ENCODE assay signal across 35 cellular contexts in genomic region chr13:29422015-29422414, GRCh38.
DNase-seq lines count a peak whose midpoint lies in the region; ATAC-seq and TF ChIP-seq lines count a peak whose summit lies in the region.
"Had no signal": no experiment of that assay in that cellular context is flagged by ENCODE, and none has a peak within 500 bp of the region (broad histone marks: within the 10 kb centered on the region; RNA-seq: fewer than 3 reads in every experiment).

No MANE protein-coding gene starts in this region.

- no peaks in the 10 kb centered on the region for H3K27me3 ChIP-seq in OCI-LY3 (ENCODE audit: low read depth, low read length)
- H3K27me3 ChIP-seq: BE2C; BLaER1; BLaER1 treated with 17β-estradiol and CSF1 and Interleukin-3, amounts not matched to agents 10 nM and 100 nM had no signal

- no peaks in the 10 kb centered on the region for H4K20me1 ChIP-seq in OCI-LY3 (ENCODE audit: insufficient read depth, low read length)
- H4K20me1 ChIP-seq: BLaER1; BLaER1 treated with 17β-estradiol and CSF1 and Interleukin-3, amounts not matched to agents 10 nM and 100 nM had no signal

- no peak overlapping the region for H3K4me3 ChIP-seq in OCI-LY3 (ENCODE audit: low read length)
- H3K4me3 ChIP-seq: A549; BLaER1; BLaER1 treated with 17β-estradiol and CSF1 and Interleukin-3, amounts not matched to agents 10 nM and 100 nM had no signal

- H3K9ac ChIP-seq in OCI-LY3 (ENCODE audit: low read length) = peak overlapping the region; percentile 64; the same call in 1 of the 2 replicates
- H3K9ac ChIP-seq: BLaER1; BLaER1 treated with 17β-estradiol and CSF1 and Interleukin-3, amounts not matched to agents 10 nM and 100 nM had no signal

- ATAC-seq in esophagus mucosa (peak; percentile 85), HG03342 (IDR thresholded peaks at IDR 0.05; ENCODE audit: unreplicated experiment) (no peak)
- ATAC-seq: A549; CD8-positive, alpha-beta T cell had no signal

- H3K36me3 ChIP-seq in OCI-LY3 (replicated peaks; ENCODE audit: low read depth, low read length) = no peaks in the 10 kb centered on the region
- H3K36me3 ChIP-seq: BE2C; BLaER1; BLaER1 treated with 17β-estradiol and CSF1 and Interleukin-3, amounts not matched to agents 10 nM and 100 nM had no signal

- peak overlapping the region; percentile 85 for H3K4me2 ChIP-seq in OCI-LY3 (ENCODE audit: low read length)
- H3K4me2 ChIP-seq: A549; BLaER1; BLaER1 treated with 17β-estradiol and CSF1 and Interleukin-3, amounts not matched to agents 10 nM and 100 nM had no signal

- H3K36me3 Mint-ChIP-seq in activated CD4-positive, alpha-beta T cell treated with anti-CD3 and anti-CD28 coated beads, Interleukin-2, amount 10 ng/mL, durations not matched to agents 24 days and 14 days (ENCODE audit: low read depth) = no peaks in the 10 kb centered on the region
- H3K36me3 Mint-ChIP-seq: CD14-positive monocyte; CD4-positive, alpha-beta memory T cell; CD4-positive, CD25-positive, alpha-beta regulatory T cell; CD8-positive, alpha-beta memory T cell; CD8-positive, alpha-beta T cell had no signal

- H3K4me1 Mint-ChIP-seq in activated CD4-positive, alpha-beta T cell treated with anti-CD3 and anti-CD28 coated beads, Interleukin-2, amount 10 ng/mL, durations not matched to agents 24 days and 14 days = no peaks in the 10 kb centered on the region
- H3K4me1 Mint-ChIP-seq: B cell; CD14-positive monocyte; CD4-positive, alpha-beta memory T cell; CD4-positive, CD25-positive, alpha-beta regulatory T cell; CD8-positive, alpha-beta memory T cell had no signal

- 0 out of 2 replicates have a peak, but pooled peaks cover 4% of the 10 kb centered on the region for H3K9me3 ChIP-seq in OCI-LY3 (ENCODE audit: insufficient read depth, low read length)
- H3K9me3 ChIP-seq: A549; BE2C; BLaER1; BLaER1 treated with 17β-estradiol and CSF1 and Interleukin-3, amounts not matched to agents 10 nM and 100 nM; Caco-2 had no signal

- H2AFZ ChIP-seq in OCI-LY3 (ENCODE audit: low read depth, low read length) = peak overlapping the region; percentile 52

- peaks cover 58% of the 10 kb centered on the region for H3K4me1 ChIP-seq in OCI-LY3 (ENCODE audit: low read length)
- H3K4me1 ChIP-seq: A549, BE2C, BLaER1, Caco-2 had no signal

- H3K79me2 ChIP-seq in OCI-LY3 (ENCODE audit: low read length) = no peaks in the 10 kb centered on the region

- no peak for TF ChIP-seq CTCF in OCI-LY3 (IDR thresholded peaks at IDR 0.05; ENCODE audit: low read depth, low read length)

- DNase-seq in NCI-H82 (lab: John Stamatoyannopoulos, UW) = peak; percentile 35
- no peak for DNase-seq in NCI-H82 treated with DMSO at 0.1 percent for 48 hours (lab: John Stamatoyannopoulos, UW; ENCODE audit: unreplicated experiment)
- peak; percentile 63 for DNase-seq in amniotic epithelial cell (ENCODE audit: low read depth)
- no peak for DNase-seq in A172 (ENCODE audit: low spot score)
- no peak for DNase-seq in activated CD4-positive, alpha-beta T cell treated with anti-CD3 and anti-CD28 coated beads, Interleukin-2, amount 10 ng/mL, durations not matched to agents 24 days and 14 days
- DNase-seq: 8988T; ACHN; AML-193; BE2C; C1 segment of cervical spinal cord; Caco-2; Calu3; CD4-positive, alpha-beta memory T cell; CD4-positive, alpha-beta T cell; CD4-positive, CD25-positive, alpha-beta regulatory T cell; CD8-positive, alpha-beta memory T cell; CD8-positive, alpha-beta T cell; COR-L47; DMS 273 treated with DMSO at 0.1 percent for 48 hours; DMS153; DMS53; DMS79; DMS79 treated with DMSO at 0.1 percent for 48 hours; DND-41; EL had no signal

- no peaks in the 10 kb centered on the region for H3K9me3 Mint-ChIP-seq in activated CD4-positive, alpha-beta T cell treated with anti-CD3 and anti-CD28 coated beads, Interleukin-2, amount 10 ng/mL, durations not matched to agents 24 days and 14 days
- H3K9me3 Mint-ChIP-seq: CD4-positive, alpha-beta T cell; CD8-positive, alpha-beta memory T cell; CD8-positive, alpha-beta T cell had no signal

- H3K27ac Mint-ChIP-seq in activated CD4-positive, alpha-beta T cell treated with anti-CD3 and anti-CD28 coated beads, Interleukin-2, amount 10 ng/mL, durations not matched to agents 24 days and 14 days = no peak overlapping the region
- H3K27ac Mint-ChIP-seq: B cell; CD14-positive monocyte; CD4-positive, alpha-beta T cell; CD4-positive, CD25-positive, alpha-beta regulatory T cell; CD8-positive, alpha-beta memory T cell; CD8-positive, alpha-beta T cell had no signal

- intact Hi-C loops in activated CD4-positive, alpha-beta T cell treated with anti-CD3 and anti-CD28 coated beads, Interleukin-2, amount 10 ng/mL, durations not matched to agents 24 days and 14 days (cut with micrococcal nuclease) = no loop called here

- H3K4me3 Mint-ChIP-seq in activated CD4-positive, alpha-beta T cell treated with anti-CD3 and anti-CD28 coated beads, Interleukin-2, amount 10 ng/mL, durations not matched to agents 24 days and 14 days = no peak overlapping the region
- H3K4me3 Mint-ChIP-seq: B cell; CD14-positive monocyte; CD4-positive, alpha-beta memory T cell; CD4-positive, alpha-beta T cell; CD4-positive, CD25-positive, alpha-beta regulatory T cell; CD8-positive, alpha-beta memory T cell; CD8-positive, alpha-beta T cell had no signal

- peak overlapping the region; percentile 97 for H3K27ac ChIP-seq in OCI-LY3 (ENCODE audit: low read length)
- H3K27ac ChIP-seq: 22Rv1; A549; BLaER1; BLaER1 treated with 17β-estradiol and CSF1 and Interleukin-3, amounts not matched to agents 10 nM and 100 nM; C4-2B had no signal

- H3K27me3 Mint-ChIP-seq in activated CD4-positive, alpha-beta T cell treated with anti-CD3 and anti-CD28 coated beads, Interleukin-2, amount 10 ng/mL, durations not matched to agents 24 days and 14 days = peaks cover 9% of the 10 kb centered on the region

Comparison
In these comparisons a context has a peak if more than half of its experiments do, and no peak if none do; other contexts are left out.
1. DNase-seq: peak in NCI-H82 (single experiment) and amniotic epithelial cell (single experiment); none in NCI-H82 treated with DMSO at 0.1 percent for 48 hours (single experiment), A172 (single experiment) and activated CD4-positive, alpha-beta T cell treated with anti-CD3 and anti-CD28 coated beads, Interleukin-2, amount 10 ng/mL, durations not matched to agents 24 days and 14 days (single experiment).